In genomic region chr6:11973238-11973637, GRCh38 we compare ENCODE assay signal across 29 cellular contexts.
"Had no signal": no experiment of that assay in that cellular context is flagged by ENCODE, and none has a peak within 500 bp of the region (broad histone marks: within the 10 kb centered on the region; RNA-seq: fewer than 3 reads in every experiment).

No MANE protein-coding gene starts in this region.

- H3K27me3 Mint-ChIP-seq: activated CD4-positive, alpha-beta memory T cell treated with anti-CD3 and anti-CD28 coated beads, Interleukin-2, amount 10 ng/mL, durations not matched to agents 7 days and 5 days; activated CD4-positive, alpha-beta T cell treated with anti-CD3 and anti-CD28 coated beads, Interleukin-2, amount 10 ng/mL, durations not matched to agents 7 days and 5 days; activated T-cell treated with anti-CD3 and anti-CD28 coated beads, Interleukin-2, amount 50 U/mL, for 24 hours; T-helper 17 cell had no signal

- H3K9me3 Mint-ChIP-seq: activated CD4-positive, alpha-beta memory T cell treated with anti-CD3 and anti-CD28 coated beads, Interleukin-2, amount 10 ng/mL, durations not matched to agents 7 days and 5 days; activated T-cell treated with anti-CD3 and anti-CD28 coated beads, Interleukin-2, amount 50 U/mL, for 24 hours; endodermal cell had no signal

- H3K27ac Mint-ChIP-seq: activated CD4-positive, alpha-beta memory T cell treated with anti-CD3 and anti-CD28 coated beads, Interleukin-2, amount 10 ng/mL, durations not matched to agents 7 days and 5 days; activated CD4-positive, alpha-beta T cell treated with anti-CD3 and anti-CD28 coated beads, Interleukin-2, amount 10 ng/mL, durations not matched to agents 7 days and 5 days; activated T-cell treated with anti-CD3 and anti-CD28 coated beads, Interleukin-2, amount 50 U/mL, for 24 hours; T-helper 17 cell had no signal

- H3K4me1 ChIP-seq: foreskin keratinocyte had no signal

- H3K36me3 Mint-ChIP-seq: naive B cell had no signal

- H3K27ac ChIP-seq: foreskin keratinocyte, heart right ventricle, right atrium auricular region, suprapubic skin, tibial artery, WERI-Rb-1 had no signal

- ATAC-seq: esophagus mucosa, foreskin keratinocyte, heart right ventricle, left cardiac atrium, left ventricle myocardium superior, T-helper 17 cell had no signal

- H3K4me3 ChIP-seq: heart right ventricle, right atrium auricular region, suprapubic skin, tibial artery had no signal

- DNase-seq: activated CD4-positive, alpha-beta memory T cell treated with anti-CD3 and anti-CD28 coated beads, Interleukin-2, amount 10 ng/mL, durations not matched to agents 7 days and 5 days; activated CD4-positive, alpha-beta T cell treated with anti-CD3 and anti-CD28 coated beads for 1 hour; activated CD4-positive, alpha-beta T cell treated with anti-CD3 and anti-CD28 coated beads, Interleukin-2, amount 10 ng/mL, durations not matched to agents 7 days and 5 days; activated CD8-positive, alpha-beta memory T cell treated with anti-CD3 and anti-CD28 coated beads, Interleukin-2, amount 50 U/mL, for 48 hours; activated gamma-delta T cell treated with Interleukin-2 at 50 U/mL for 16 hours; activated naive CD4-positive, alpha-beta T cell treated with anti-CD3 and anti-CD28 coated beads, Interleukin-2, amount 50 U/mL, for 16 hours; activated T-cell treated with anti-CD3 and anti-CD28 coated beads, Interleukin-2, amount 50 U/mL, for 24 hours; amniotic stem cell; caudate nucleus; endodermal cell; foreskin keratinocyte; heart right ventricle; islet precursor cell; left cardiac atrium; left ventricle myocardium superior; mammary epithelial cell; naive B cell; occipital lobe; stimulated activated CD4-positive, alpha-beta T cell treated with anti-CD3 and anti-CD28 coated beads, Interleukin-15, amount 100 ng/mL, for 24 hours; stimulated activated CD4-positive, alpha-beta T cell treated with anti-CD3 and anti-CD28 coated beads, Interleukin-2, amount 100 ng/mL, for 24 hours; stimulated activated naive CD4-positive, alpha-beta T cell; T-helper 17 cell; T1000; tibial artery; WERI-Rb-1 had no signal

- H3K27me3 ChIP-seq: foreskin keratinocyte, heart right ventricle, right atrium auricular region, suprapubic skin, tibial artery had no signal

- H3K4me1 Mint-ChIP-seq: neural crest cell had no signal

- H3K36me3 ChIP-seq: heart right ventricle, right atrium auricular region, suprapubic skin, tibial artery, WERI-Rb-1 had no signal

- H3K4me3 Mint-ChIP-seq: activated CD4-positive, alpha-beta memory T cell treated with anti-CD3 and anti-CD28 coated beads, Interleukin-2, amount 10 ng/mL, durations not matched to agents 7 days and 5 days; activated CD4-positive, alpha-beta T cell treated with anti-CD3 and anti-CD28 coated beads, Interleukin-2, amount 10 ng/mL, durations not matched to agents 7 days and 5 days; activated T-cell treated with anti-CD3 and anti-CD28 coated beads, Interleukin-2, amount 50 U/mL, for 24 hours; endodermal cell; naive B cell; neural crest cell; T-helper 17 cell had no signal

- H3K9me3 ChIP-seq: heart right ventricle, right atrium auricular region, suprapubic skin, tibial artery had no signal
